Comparison of ENCODE assay signal across 11 cellular contexts in the genomic region with DNA sequence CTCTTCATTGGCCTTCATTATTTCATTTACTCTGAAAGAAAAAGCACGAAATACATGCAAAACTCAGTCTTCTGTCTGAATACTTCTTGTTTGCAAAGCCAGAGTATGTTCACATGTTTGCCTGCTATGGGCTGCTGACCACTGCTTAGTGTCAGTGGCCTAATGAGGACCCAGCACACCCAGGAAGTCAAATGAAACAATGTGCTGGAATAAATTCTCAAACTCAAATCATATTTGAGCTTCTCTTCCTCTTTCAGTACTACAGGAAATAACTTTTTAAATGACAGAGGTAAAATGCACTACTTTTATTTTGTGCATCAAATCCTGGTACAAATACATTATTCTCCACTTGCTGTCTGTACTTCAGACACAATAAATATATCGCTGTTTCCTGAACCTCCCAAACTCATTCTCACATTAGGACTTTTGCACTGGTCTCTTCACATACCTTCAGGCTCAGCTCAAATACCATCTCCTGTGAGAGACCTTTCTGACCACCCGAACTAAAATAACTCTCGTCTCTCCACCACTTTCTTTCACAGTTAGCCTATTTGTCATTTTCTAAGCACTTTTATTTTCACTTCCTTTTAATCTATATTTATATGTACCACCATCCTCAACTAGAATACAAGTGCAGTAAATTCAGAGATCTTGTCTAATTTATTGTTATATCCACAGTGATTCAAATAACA.
DNase-seq lines count a peak whose midpoint lies in the region; ATAC-seq and TF ChIP-seq lines count a peak whose summit lies in the region.
"Had no signal": no experiment of that assay in that cellular context is flagged by ENCODE, and none has a peak within 500 bp of the region (broad histone marks: within the 10 kb centered on the region; RNA-seq: fewer than 3 reads in every experiment).

No MANE protein-coding gene starts in this region.

- in situ Hi-C loops in GM13976 (cut with MboI; ENCODE audit: low sequenced_read_pairs, unreplicated experiment): no loop called here

- no peaks in the 10 kb centered on the region for H3K9me3 ChIP-seq in right cardiac atrium (ENCODE audit: control insufficient read depth, low read length)

- H3K27me3 ChIP-seq in right cardiac atrium (ENCODE audit: control insufficient read depth, insufficient read depth): no peaks in the 10 kb centered on the region

- no peak for TF ChIP-seq CTCF in GM13976 (IDR thresholded peaks at IDR 0.05; ENCODE audit: borderline replicate concordance, control extremely low read depth, extremely low read depth, insufficient read depth, missing control alignments)

- no peak overlapping the region for H3K27ac ChIP-seq in right cardiac atrium (ENCODE audit: low read length)

- 61% methylated on average over 4 of the region's 4 CpGs for WGBS in right cardiac atrium

- ATAC-seq in GM19468 (IDR thresholded peaks at IDR 0.05; ENCODE audit: extremely low read depth, unreplicated experiment) (peak; percentile 80), HG02981 (IDR thresholded peaks at IDR 0.05; ENCODE audit: unreplicated experiment) (peak; percentile 90), right cardiac atrium (no peak)

- peak; percentile 8 for DNase-seq in GM13976 (ENCODE audit: low spot score)
- peak; percentile 61 for DNase-seq in NAMALWA (ENCODE audit: low spot score)
- DNase-seq in NCI-H2227 (lab: John Stamatoyannopoulos, UW; ENCODE audit: unreplicated experiment): no peak
- DNase-seq in activated CD4-positive, alpha-beta T cell treated with anti-CD3 and anti-CD28 coated beads for 4 hours: no peak
- DNase-seq in activated CD4-positive, alpha-beta T cell treated with anti-CD3 and anti-CD28 coated beads, Interleukin-2, amount 50 U/mL, for 4 hours: no peak
- DNase-seq in right cardiac atrium: no peak
- DNase-seq: CD4-positive, alpha-beta T cell; foreskin fibroblast; NCI-H82 had no signal

- no peak overlapping the region for H3K4me3 ChIP-seq in right cardiac atrium (ENCODE audit: low read length)

- no peaks in the 10 kb centered on the region for H3K4me1 ChIP-seq in right cardiac atrium (ENCODE audit: control insufficient read depth, insufficient read depth, low read length)

- intact Hi-C loops in right cardiac atrium (cut with DNase I): no loop called here

Comparison
In these comparisons a context has a peak if more than half of its experiments do, and no peak if none do; other contexts are left out.
1. DNase-seq: peak in GM13976 (single experiment) and NAMALWA (single experiment); none in NCI-H2227 (single experiment), activated CD4-positive, alpha-beta T cell treated with anti-CD3 and anti-CD28 coated beads for 4 hours (0 of 2), activated CD4-positive, alpha-beta T cell treated with anti-CD3 and anti-CD28 coated beads, Interleukin-2, amount 50 U/mL, for 4 hours (0 of 2) and right cardiac atrium (0 of 3).
2. ATAC-seq: peak in GM19468 (single experiment) and HG02981 (single experiment); none in right cardiac atrium (0 of 2).